In genomic region chr6:27805347-27805746, GRCh38 we compare ENCODE assay signal across 18 cellular contexts.
"Had no signal": no experiment of that assay in that cellular context is flagged by ENCODE, and none has a peak within 500 bp of the region (broad histone marks: within the 10 kb centered on the region; RNA-seq: fewer than 3 reads in every experiment).

No MANE protein-coding gene starts in this region.

- H3K27me3 Mint-ChIP-seq: activated B cell treated with CpG ODN at 0.5 μM for 24 hours; activated naive CD8-positive, alpha-beta T cell treated with anti-CD3 and anti-CD28 coated beads, Interleukin-2, amount 50 U/mL, for 24 hours; activated T-cell treated with anti-CD3 and anti-CD28 coated beads, Interleukin-2, amount 50 U/mL, for 24 hours; memory B cell; T-helper 17 cell had no signal

- H3K27ac Mint-ChIP-seq: activated B cell treated with CpG ODN at 0.5 μM for 24 hours; activated naive CD8-positive, alpha-beta T cell treated with anti-CD3 and anti-CD28 coated beads, Interleukin-2, amount 50 U/mL, for 24 hours; activated T-cell treated with anti-CD3 and anti-CD28 coated beads, Interleukin-2, amount 50 U/mL, for 24 hours; memory B cell; stimulated activated effector memory CD8-positive, alpha-beta T cell treated with anti-CD3 and anti-CD28 coated beads, Interleukin-12 subunit alpha, Interleukin-12 subunit beta, amount 100 ng/mL, for 72 hours; T-helper 17 cell had no signal

- H3K27me3 ChIP-seq: ascending aorta, cardiac muscle cell, right atrium auricular region, vagina had no signal

- H3K9me3 ChIP-seq: ascending aorta, esophagus squamous epithelium, neutrophil, right atrium auricular region, tibial artery, vagina had no signal

- H3K4me2 ChIP-seq: smooth muscle cell had no signal

- H3K4me3 Mint-ChIP-seq: activated B cell treated with CpG ODN at 0.5 μM for 24 hours; activated naive CD8-positive, alpha-beta T cell treated with anti-CD3 and anti-CD28 coated beads, Interleukin-2, amount 50 U/mL, for 24 hours; activated T-cell treated with anti-CD3 and anti-CD28 coated beads, Interleukin-2, amount 50 U/mL, for 24 hours; memory B cell; stimulated activated effector memory CD8-positive, alpha-beta T cell treated with anti-CD3 and anti-CD28 coated beads, Interleukin-12 subunit alpha, Interleukin-12 subunit beta, amount 100 ng/mL, for 72 hours; T-helper 17 cell had no signal

- H3K36me3 Mint-ChIP-seq: memory B cell had no signal

- DNase-seq: activated B cell treated with CpG ODN at 0.5 μM for 24 hours; activated naive CD8-positive, alpha-beta T cell treated with anti-CD3 and anti-CD28 coated beads, Interleukin-2, amount 50 U/mL, for 24 hours; activated T-cell treated with anti-CD3 and anti-CD28 coated beads, Interleukin-2, amount 50 U/mL, for 24 hours; esophagus squamous epithelium; foreskin fibroblast; head of caudate nucleus; T-helper 17 cell; tibial artery had no signal

- H3K4me1 ChIP-seq: right atrium auricular region had no signal

- H3K36me3 ChIP-seq: ascending aorta, cardiac muscle cell, esophagus squamous epithelium, neutrophil, right atrium auricular region, tibial artery, vagina had no signal

- H3K4me3 ChIP-seq: ascending aorta, cardiac muscle cell, esophagus squamous epithelium, right atrium auricular region, smooth muscle cell, tibial artery, vagina had no signal

- FAIRE-seq: colon, islet of Langerhans had no signal

- H3K9me3 Mint-ChIP-seq: activated naive CD8-positive, alpha-beta T cell treated with anti-CD3 and anti-CD28 coated beads, Interleukin-2, amount 50 U/mL, for 24 hours; activated T-cell treated with anti-CD3 and anti-CD28 coated beads, Interleukin-2, amount 50 U/mL, for 24 hours; memory B cell; stimulated activated effector memory CD8-positive, alpha-beta T cell treated with anti-CD3 and anti-CD28 coated beads, Interleukin-12 subunit alpha, Interleukin-12 subunit beta, amount 100 ng/mL, for 72 hours had no signal

- H3K27ac ChIP-seq: ascending aorta, cardiac muscle cell, esophagus squamous epithelium, neutrophil, right atrium auricular region, tibial artery, vagina had no signal

- ATAC-seq: activated naive CD8-positive, alpha-beta T cell treated with anti-CD3 and anti-CD28 coated beads, Interleukin-2, amount 50 U/mL, for 24 hours; stimulated activated effector memory CD8-positive, alpha-beta T cell treated with anti-CD3 and anti-CD28 coated beads, Interleukin-12 subunit alpha, Interleukin-12 subunit beta, amount 100 ng/mL, for 72 hours; T-helper 17 cell had no signal
